Comparison of ENCODE assay signal across 1 cellular context in genomic region chr17:28576758-28577465, GRCh38.
TF ChIP-seq lines count a peak whose summit lies in the region.

Gene ALDOC, minus strand, starts transcription at chr17:28576895. Its CDS starts 1,363 bp downstream, at chr17:28575532.

TF ChIP-seq in HepG2, 621 proteins besides CTCF, POLR2A, EP300 and RAD21 (continued from another document and continues in another):
- TF ChIP-seq KIAA2018 (CRISPR knock-in tag; IDR thresholded peaks at IDR 0.05; ENCODE audit: borderline replicate concordance), result no peak
- TF ChIP-seq SIN3A (IDR thresholded peaks at IDR 0.05; ENCODE audit: borderline replicate concordance, low read depth, low read length), result peak; percentile 80; the same call in 1 of the 2 replicates
- TF ChIP-seq FOXO4 (CRISPR knock-in tag; conservative IDR thresholded peaks at IDR 0.05), result no peak
- no peak for TF ChIP-seq ZNF749 (CRISPR knock-in tag; IDR thresholded peaks at IDR 0.05; ENCODE audit: borderline replicate concordance)
- no peak for TF ChIP-seq TFAP4 (IDR thresholded peaks at IDR 0.05; ENCODE audit: borderline replicate concordance, low read depth)
- no peak for TF ChIP-seq HMGA1 (CRISPR knock-in tag; conservative IDR thresholded peaks at IDR 0.05)
- no peak for TF ChIP-seq GTF2F1 (IDR thresholded peaks at IDR 0.05; ENCODE audit: low read length)
- TF ChIP-seq XBP1 (CRISPR knock-in tag; IDR thresholded peaks at IDR 0.05), result 0 out of 2 replicates have a peak, but pooled peaks have one; percentile 41
- no peak for TF ChIP-seq IKZF4 (CRISPR knock-in tag; IDR thresholded peaks at IDR 0.05; ENCODE audit: borderline replicate concordance, low read depth, not compliant biosample characterization)
- TF ChIP-seq ZNF780A (CRISPR knock-in tag; IDR thresholded peaks at IDR 0.05), result no peak
- TF ChIP-seq PRDM15 (CRISPR knock-in tag; IDR thresholded peaks at IDR 0.05), result no peak
- no peak for TF ChIP-seq REPIN1 (CRISPR knock-in tag; IDR thresholded peaks at IDR 0.05; ENCODE audit: borderline replicate concordance, low read depth)
- TF ChIP-seq ZNF564 (CRISPR knock-in tag; IDR thresholded peaks at IDR 0.05), result peak; percentile 78; the same call in 1 of the 2 replicates
- TF ChIP-seq CCDC6 (CRISPR knock-in tag; IDR thresholded peaks at IDR 0.05), result no peak
- peak; percentile 94 for TF ChIP-seq MYC (CRISPR knock-in tag; IDR thresholded peaks at IDR 0.05; ENCODE audit: borderline replicate concordance)
- no peak for TF ChIP-seq CBFB (CRISPR knock-in tag; IDR thresholded peaks at IDR 0.05)
- no peak for TF ChIP-seq NFATC3 (CRISPR knock-in tag; IDR thresholded peaks at IDR 0.05)
- no peak for TF ChIP-seq ZUFSP (CRISPR knock-in tag; IDR thresholded peaks at IDR 0.05; ENCODE audit: borderline replicate concordance)
- TF ChIP-seq AKNA (CRISPR knock-in tag; IDR thresholded peaks at IDR 0.05; ENCODE audit: borderline replicate concordance), result no peak
- no peak; the same call in 1 of the 2 replicates for TF ChIP-seq USF2 (IDR thresholded peaks at IDR 0.05; ENCODE audit: low read depth, low read length)
- peak; percentile 83; the same call in 1 of the 2 replicates for TF ChIP-seq USF2 (CRISPR knock-in tag; IDR thresholded peaks at IDR 0.05; ENCODE audit: borderline replicate concordance)
- peak; percentile 64; the same call in 1 of the 2 replicates for TF ChIP-seq ZNF800 (CRISPR knock-in tag; IDR thresholded peaks at IDR 0.05)
- no peak for TF ChIP-seq ZNF367 (CRISPR knock-in tag; IDR thresholded peaks at IDR 0.05; ENCODE audit: borderline replicate concordance)
- no peak for TF ChIP-seq ZNF850 (CRISPR knock-in tag; conservative IDR thresholded peaks at IDR 0.05)
- TF ChIP-seq MED8 (CRISPR knock-in tag; IDR thresholded peaks at IDR 0.05; ENCODE audit: insufficient replicate concordance), result no peak
- TF ChIP-seq NCOA2 (CRISPR knock-in tag; IDR thresholded peaks at IDR 0.05), result peak; percentile 75
- no peak for TF ChIP-seq ZNF224 (CRISPR knock-in tag; IDR thresholded peaks at IDR 0.05)
- TF ChIP-seq ZNF879 (CRISPR knock-in tag; IDR thresholded peaks at IDR 0.05), result no peak
- no peak for TF ChIP-seq SMYD3 (CRISPR knock-in tag; IDR thresholded peaks at IDR 0.05)
